In the genomic region with DNA sequence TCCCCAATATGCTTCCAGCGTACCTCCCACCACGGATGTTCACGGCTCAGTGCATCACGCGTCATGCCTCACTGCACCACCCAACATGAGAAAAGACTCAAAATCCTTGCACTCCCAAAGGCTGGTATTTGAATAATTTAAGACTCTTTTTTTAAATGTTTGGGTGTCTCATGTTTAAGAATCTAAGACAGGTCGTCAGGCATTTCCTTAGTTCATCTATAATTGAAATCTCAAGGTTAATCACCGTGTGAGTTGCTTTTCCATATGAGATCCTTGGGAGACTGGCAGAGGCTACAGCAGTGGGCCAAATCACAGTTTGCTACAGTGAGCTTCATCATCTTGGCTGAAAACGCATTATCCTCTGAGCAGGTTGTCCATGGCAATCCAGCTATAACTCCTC, we compare ENCODE assay signal across 20 cellular contexts.
"Had no signal": no experiment of that assay in that cellular context is flagged by ENCODE, and none has a peak within 500 bp of the region (broad histone marks: within the 10 kb centered on the region; RNA-seq: fewer than 3 reads in every experiment).

No MANE protein-coding gene starts in this region.

- H3K4me3 ChIP-seq: adrenal gland, SJSA1 had no signal

- H3K9me3 ChIP-seq: adrenal gland, SJSA1 had no signal

- H3K27ac ChIP-seq: adrenal gland, SJSA1 had no signal

- H3K4me1 ChIP-seq: adrenal gland, SJSA1 had no signal

- H3K27me3 ChIP-seq: adrenal gland, SJSA1 had no signal

- DNase-seq: activated CD4-positive, alpha-beta T cell treated with anti-CD3 and anti-CD28 coated beads for 4 hours; activated CD8-positive, alpha-beta memory T cell treated with anti-CD3 and anti-CD28 coated beads, Interleukin-2, amount 50 U/mL, for 4 hours; activated CD8-positive, alpha-beta T cell treated with anti-CD3 and anti-CD28 coated beads for 36 hours; activated gamma-delta T cell treated with Interleukin-2 at 50 U/mL for 16 hours; activated naive CD4-positive, alpha-beta T cell treated with anti-CD3 and anti-CD28 coated beads, Interleukin-2, amount 50 U/mL, for 16 hours; activated naive CD8-positive, alpha-beta T cell treated with anti-CD3 and anti-CD28 coated beads, Interleukin-2, amount 10 ng/mL, durations not matched to agents 7 days and 5 days; activated T-cell treated with anti-CD3 and anti-CD28 coated beads, Interleukin-2, amount 50 U/mL, for 72 hours; adrenal gland; anterior cingulate cortex; cerebellar nuclear complex; Kasumi-1; KBM-7; NCI-H1105 treated with DMSO at 0.1 percent for 48 hours; NCI-H1436 treated with DMSO at 0.1 percent for 48 hours; NCI-H2029 treated with DMSO at 0.1 percent for 48 hours; NCI-H226; NCI-H524; SHP77; SW 1271 had no signal

- H3K36me3 ChIP-seq: adrenal gland, SJSA1 had no signal
